31 cellular contexts compared by ENCODE assay signal in genomic region chr11:128913806-128914205, GRCh38. TPM values are rescaled to one million over a fixed set of nuclear protein-coding genes. Genes with fewer than 3 reads are reported as not detected.
"Had no signal": no experiment of that assay in that cellular context is flagged by ENCODE, and none has a peak within 500 bp of the region (broad histone marks: within the 10 kb centered on the region; RNA-seq: fewer than 3 reads in every experiment).

No MANE protein-coding gene starts in this region.

- H3K4me3 ChIP-seq: breast epithelium, colonic mucosa, left lung, lung, ovary, prostate gland, skin epidermis, vagina had no signal

- H3K9me3 ChIP-seq: breast epithelium, colonic mucosa, left lung, neutrophil, ovary, prostate gland, vagina had no signal

- H3K4me3 Mint-ChIP-seq: activated CD4-positive, alpha-beta memory T cell treated with anti-CD3 and anti-CD28 coated beads for 36 hours; activated CD4-positive, alpha-beta T cell treated with anti-CD3 and anti-CD28 coated beads, Interleukin-2, amount 10 ng/mL, durations not matched to agents 24 days and 14 days; activated T-cell treated with anti-CD3 and anti-CD28 coated beads, Interleukin-2, amount 50 U/mL, for 4 hours; activated T-helper 17 cell treated with anti-CD3 and anti-CD28 coated beads, Interleukin-2, amount 50 U/mL, for 72 hours; central memory CD8-positive, alpha-beta T cell; effector memory CD8-positive, alpha-beta T cell; nephron; stimulated activated memory B cell treated with anti-CD40 and anti-IgM and Interleukin-4, amounts not matched to agents 10 μg/mL and 1 μg/mL and 100 μg/mL, for 72 hours; stimulated activated naive CD8-positive, alpha-beta T cell treated with anti-CD3 and anti-CD28 coated beads, Interleukin-15, amount 100 ng/mL, for 72 hours; T-helper 1 cell treated with Interleukin-12 subunit alpha and Interleukin-12 subunit beta and Interleukin-4 antibody, amounts not matched to agents 30 μg/mL and 1 μg/mL, for 36 hours; type B pancreatic cell had no signal

- H3K36me3 ChIP-seq: breast epithelium, colonic mucosa, left lung, neutrophil, ovary, prostate gland, vagina had no signal

- ATAC-seq: activated naive CD4-positive, alpha-beta T cell treated with anti-CD3 and anti-CD28 coated beads, Interleukin-2, amount 50 U/mL, for 72 hours; activated T-cell treated with anti-CD3 and anti-CD28 coated beads, Interleukin-2, amount 50 U/mL, for 4 hours; activated T-helper 17 cell treated with anti-CD3 and anti-CD28 coated beads, Interleukin-2, amount 50 U/mL, for 72 hours; effector memory CD8-positive, alpha-beta T cell; left lung; sciatic nerve; stimulated activated memory B cell treated with anti-CD40 and anti-IgM and Interleukin-4, amounts not matched to agents 10 μg/mL and 1 μg/mL and 100 μg/mL, for 72 hours; stimulated activated naive CD8-positive, alpha-beta T cell treated with anti-CD3 and anti-CD28 coated beads, Interleukin-15, amount 100 ng/mL, for 72 hours had no signal

- H3K4me1 Mint-ChIP-seq: activated CD4-positive, alpha-beta T cell treated with anti-CD3 and anti-CD28 coated beads, Interleukin-2, amount 10 ng/mL, durations not matched to agents 24 days and 14 days; activated T-helper 17 cell treated with anti-CD3 and anti-CD28 coated beads, Interleukin-2, amount 50 U/mL, for 72 hours; central memory CD8-positive, alpha-beta T cell; stimulated activated memory B cell treated with anti-CD40 and anti-IgM and Interleukin-4, amounts not matched to agents 10 μg/mL and 1 μg/mL and 100 μg/mL, for 72 hours had no signal

- H3K27ac Mint-ChIP-seq: activated CD4-positive, alpha-beta memory T cell treated with anti-CD3 and anti-CD28 coated beads for 36 hours; activated CD4-positive, alpha-beta T cell treated with anti-CD3 and anti-CD28 coated beads, Interleukin-2, amount 10 ng/mL, durations not matched to agents 24 days and 14 days; activated naive CD4-positive, alpha-beta T cell treated with anti-CD3 and anti-CD28 coated beads, Interleukin-2, amount 50 U/mL, for 72 hours; activated T-helper 17 cell treated with anti-CD3 and anti-CD28 coated beads, Interleukin-2, amount 50 U/mL, for 72 hours; effector memory CD8-positive, alpha-beta T cell; nephron; stimulated activated memory B cell treated with anti-CD40 and anti-IgM and Interleukin-4, amounts not matched to agents 10 μg/mL and 1 μg/mL and 100 μg/mL, for 72 hours; stimulated activated naive CD8-positive, alpha-beta T cell treated with anti-CD3 and anti-CD28 coated beads, Interleukin-15, amount 100 ng/mL, for 72 hours; T-helper 1 cell treated with Interleukin-12 subunit alpha and Interleukin-12 subunit beta and Interleukin-4 antibody, amounts not matched to agents 30 μg/mL and 1 μg/mL, for 36 hours; type B pancreatic cell had no signal

- H3K4me1 ChIP-seq: breast epithelium, colonic mucosa, prostate gland had no signal

- H3K9me3 Mint-ChIP-seq: activated CD4-positive, alpha-beta memory T cell treated with anti-CD3 and anti-CD28 coated beads for 36 hours; activated naive CD4-positive, alpha-beta T cell treated with anti-CD3 and anti-CD28 coated beads, Interleukin-2, amount 50 U/mL, for 72 hours; activated T-cell treated with anti-CD3 and anti-CD28 coated beads, Interleukin-2, amount 50 U/mL, for 4 hours; activated T-helper 17 cell treated with anti-CD3 and anti-CD28 coated beads, Interleukin-2, amount 50 U/mL, for 72 hours; central memory CD8-positive, alpha-beta T cell; nephron; T-helper 1 cell treated with Interleukin-12 subunit alpha and Interleukin-12 subunit beta and Interleukin-4 antibody, amounts not matched to agents 30 μg/mL and 1 μg/mL, for 36 hours; type B pancreatic cell had no signal

- DNase-seq: activated CD4-positive, alpha-beta memory T cell treated with anti-CD3 and anti-CD28 coated beads for 36 hours; activated CD4-positive, alpha-beta T cell treated with anti-CD3 and anti-CD28 coated beads, Interleukin-2, amount 10 ng/mL, durations not matched to agents 24 days and 14 days; activated CD4-positive, CD25-positive, alpha-beta regulatory T cell treated with anti-CD3 and anti-CD28 coated beads, Interleukin-2, amount 50 U/mL, for 72 hours; activated gamma-delta T cell treated with Interleukin-2 at 50 U/mL for 16 hours; activated T-cell treated with anti-CD3 and anti-CD28 coated beads, Interleukin-2, amount 50 U/mL, for 4 hours; colonic mucosa; effector memory CD8-positive, alpha-beta T cell; left lung; mesendoderm; ovary; retina; stimulated activated CD4-positive, alpha-beta T cell treated with anti-CD3 and anti-CD28 coated beads, Interleukin-4, amount 100 ng/mL, for 4 hours; stimulated activated CD8-positive, alpha-beta memory T cell treated with anti-CD3 and anti-CD28 coated beads, Interleukin-4, amount 100 ng/mL, for 48 hours; stimulated activated naive CD8-positive, alpha-beta T cell treated with anti-CD3 and anti-CD28 coated beads, Interleukin-15, amount 100 ng/mL, for 72 hours; T-helper 9 cell had no signal

- H3K27ac ChIP-seq: breast epithelium, colonic mucosa, foreskin keratinocyte, left lung, neutrophil, ovary, prostate gland, vagina had no signal

- H3K27me3 ChIP-seq: colonic mucosa, foreskin keratinocyte, left lung, ovary, vagina had no signal

- H3K36me3 Mint-ChIP-seq: activated CD4-positive, alpha-beta memory T cell treated with anti-CD3 and anti-CD28 coated beads for 36 hours; activated naive CD4-positive, alpha-beta T cell treated with anti-CD3 and anti-CD28 coated beads, Interleukin-2, amount 50 U/mL, for 72 hours; stimulated activated memory B cell treated with anti-CD40 and anti-IgM and Interleukin-4, amounts not matched to agents 10 μg/mL and 1 μg/mL and 100 μg/mL, for 72 hours; type B pancreatic cell had no signal

RNA-seq across cellular contexts. Expression of gene KCNJ5, which starts 22.6 kb away (rescaled TPM):
- total RNA-seq: activated CD4-positive, alpha-beta memory T cell treated with anti-CD3 and anti-CD28 coated beads for 36 hours; activated CD4-positive, alpha-beta T cell treated with anti-CD3 and anti-CD28 coated beads, Interleukin-2, amount 10 ng/mL, durations not matched to agents 24 days and 14 days; activated naive CD4-positive, alpha-beta T cell treated with anti-CD3 and anti-CD28 coated beads, Interleukin-2, amount 50 U/mL, for 72 hours; activated T-cell treated with anti-CD3 and anti-CD28 coated beads, Interleukin-2, amount 50 U/mL, for 4 hours; activated T-helper 17 cell treated with anti-CD3 and anti-CD28 coated beads, Interleukin-2, amount 50 U/mL, for 72 hours had no signal

RNA-seq across cellular contexts. Expression of gene TP53AIP1, which starts 28.9 kb away (rescaled TPM):
- total RNA-seq: activated CD4-positive, alpha-beta memory T cell treated with anti-CD3 and anti-CD28 coated beads for 36 hours; activated CD4-positive, alpha-beta T cell treated with anti-CD3 and anti-CD28 coated beads, Interleukin-2, amount 10 ng/mL, durations not matched to agents 24 days and 14 days; activated naive CD4-positive, alpha-beta T cell treated with anti-CD3 and anti-CD28 coated beads, Interleukin-2, amount 50 U/mL, for 72 hours; activated T-cell treated with anti-CD3 and anti-CD28 coated beads, Interleukin-2, amount 50 U/mL, for 4 hours; activated T-helper 17 cell treated with anti-CD3 and anti-CD28 coated beads, Interleukin-2, amount 50 U/mL, for 72 hours; mononuclear cell; sciatic nerve had no signal

RNA-seq across cellular contexts. Expression of gene KCNJ1, which starts 46.7 kb away (rescaled TPM):
- total RNA-seq: activated CD4-positive, alpha-beta memory T cell treated with anti-CD3 and anti-CD28 coated beads for 36 hours; activated CD4-positive, alpha-beta T cell treated with anti-CD3 and anti-CD28 coated beads, Interleukin-2, amount 10 ng/mL, durations not matched to agents 24 days and 14 days; activated naive CD4-positive, alpha-beta T cell treated with anti-CD3 and anti-CD28 coated beads, Interleukin-2, amount 50 U/mL, for 72 hours; activated T-cell treated with anti-CD3 and anti-CD28 coated beads, Interleukin-2, amount 50 U/mL, for 4 hours; activated T-helper 17 cell treated with anti-CD3 and anti-CD28 coated beads, Interleukin-2, amount 50 U/mL, for 72 hours; colonic mucosa; foreskin keratinocyte; left lung; prostate gland had no signal
- polyA plus RNA-seq: foreskin keratinocyte, ovary had no signal
